Comparison of ENCODE assay signal across 8 cellular contexts in genomic region chr5:157571357-157571827, GRCh38. TPM values are rescaled to one million over a fixed set of nuclear protein-coding genes. Genes with fewer than 3 reads are reported as not detected.
DNase-seq lines count a peak whose midpoint lies in the region; ATAC-seq and TF ChIP-seq lines count a peak whose summit lies in the region.

No MANE protein-coding gene starts in this region.

- no peak for TF ChIP-seq CTCF in GM12864 (IDR thresholded peaks at IDR 0.05; ENCODE audit: low read depth, low read length, missing control alignments)
- TF ChIP-seq CTCF in upper lobe of left lung (IDR thresholded peaks at IDR 0.05): no peak

- H3K4me1 ChIP-seq in right cardiac atrium (ENCODE audit: control insufficient read depth, insufficient read depth, low read length) (peaks cover 9% of the 10 kb centered on the region), upper lobe of left lung (peaks cover 16 to 40% (median 33%) of the 10 kb centered on the region in 4 donors)

- H3K4me3 ChIP-seq in GM12864 (ENCODE audit: low read depth, low read length) (peak overlapping the region; percentile 22; the same call in 1 of the 2 replicates), right cardiac atrium (ENCODE audit: low read length) (no peak overlapping the region), upper lobe of left lung (peak overlapping the region in 1 of 4 donors; percentile 4)

- peak overlapping the region; percentile 91 for H3K4me3 Mint-ChIP-seq in activated CD4-positive, alpha-beta T cell treated with anti-CD3 and anti-CD28 coated beads, Interleukin-2, amount 10 ng/mL, durations not matched to agents 24 days and 14 days

- H3K4me1 Mint-ChIP-seq in activated CD4-positive, alpha-beta T cell treated with anti-CD3 and anti-CD28 coated beads, Interleukin-2, amount 10 ng/mL, durations not matched to agents 24 days and 14 days: peaks cover 62% of the 10 kb centered on the region

- ATAC-seq in GM21515 (IDR thresholded peaks at IDR 0.05; ENCODE audit: unreplicated experiment): peak; percentile 85
- peak; percentile 22 to 38 for ATAC-seq in right cardiac atrium
- ATAC-seq in upper lobe of left lung (ENCODE audit: low FRiP score in 2 of 2): peak; percentile 37 to 72

- H3K27ac Mint-ChIP-seq in activated CD4-positive, alpha-beta T cell treated with anti-CD3 and anti-CD28 coated beads, Interleukin-2, amount 10 ng/mL, durations not matched to agents 24 days and 14 days: peak overlapping the region; percentile 94

- intact Hi-C loops in activated CD4-positive, alpha-beta T cell treated with anti-CD3 and anti-CD28 coated beads, Interleukin-2, amount 10 ng/mL, durations not matched to agents 24 days and 14 days (cut with micrococcal nuclease): loop anchor here (1.0 to 5.0 kb wide), 5 partner anchors 11 to 146 kb away; partner anchors contain the start of gene C5orf52
- intact Hi-C loops in right cardiac atrium (cut with DNase I): loop anchor here in 2 of 4 donors (10.0 kb wide), 2 partner anchors 47 to 57 kb away; no protein-coding TSS in a partner anchor
- intact Hi-C loops in posterior vena cava (cut with DNase I): loop anchor here (5.0 to 10.0 kb wide), 2 partner anchors 34 to 67 kb away; no protein-coding TSS in a partner anchor

- no peaks in the 10 kb centered on the region for H3K9me3 Mint-ChIP-seq in activated CD4-positive, alpha-beta T cell treated with anti-CD3 and anti-CD28 coated beads, Interleukin-2, amount 10 ng/mL, durations not matched to agents 24 days and 14 days

- TF ChIP-seq POLR2A in upper lobe of left lung (IDR thresholded peaks at IDR 0.05): no peak

- peaks cover 75% of the 10 kb centered on the region for H3K36me3 Mint-ChIP-seq in activated CD4-positive, alpha-beta T cell treated with anti-CD3 and anti-CD28 coated beads, Interleukin-2, amount 10 ng/mL, durations not matched to agents 24 days and 14 days (ENCODE audit: low read depth)

- H3K27me3 Mint-ChIP-seq in activated CD4-positive, alpha-beta T cell treated with anti-CD3 and anti-CD28 coated beads, Interleukin-2, amount 10 ng/mL, durations not matched to agents 24 days and 14 days: no peaks in the 10 kb centered on the region

- peak; percentile 89 for DNase-seq in GM12864 (ENCODE audit: low read depth)
- DNase-seq in HS-27A (ENCODE audit: low read depth): peak; percentile 67
- peak; percentile 83 for DNase-seq in activated CD4-positive, alpha-beta T cell treated with anti-CD3 and anti-CD28 coated beads, Interleukin-2, amount 10 ng/mL, durations not matched to agents 24 days and 14 days
- DNase-seq in right cardiac atrium: peak in 2 of 3 donors; percentile 70 to 76
- peak in 1 of 2 donors; percentile 40 for DNase-seq in upper lobe of left lung
- no peak for DNase-seq in posterior vena cava (ENCODE audit: low spot score)
- DNase-seq in inferior parietal cortex (ENCODE audit: extremely low spot score): no peak

- no peak for TF ChIP-seq EP300 in upper lobe of left lung (IDR thresholded peaks at IDR 0.05)

- H3K9me3 ChIP-seq in right cardiac atrium (ENCODE audit: control insufficient read depth, low read length): no peaks in the 10 kb centered on the region
- H3K9me3 ChIP-seq in upper lobe of left lung: no peaks in the 10 kb centered on the region

- peak overlapping the region; percentile 68 for H3K27ac ChIP-seq in right cardiac atrium (ENCODE audit: low read length)
- peak overlapping the region; percentile 35 to 68 (median 48) for H3K27ac ChIP-seq in upper lobe of left lung

- H3K27me3 ChIP-seq in right cardiac atrium (ENCODE audit: control insufficient read depth, insufficient read depth): no peaks in the 10 kb centered on the region
- H3K27me3 ChIP-seq in upper lobe of left lung: peaks cover 0 to 10% (median 3%) of the 10 kb centered on the region in 4 donors

- H3K36me3 ChIP-seq in upper lobe of left lung: peaks cover 0 to 5% (median 0%) of the 10 kb centered on the region in 4 donors

- WGBS in right cardiac atrium: 22% methylated on average over 6 of the region's 6 CpGs
- WGBS in upper lobe of left lung, 2 donors: 25 to 27% methylated on average over 6 of the region's 6 CpGs

RNA-seq across cellular contexts. Expression of gene ADAM19, which starts 4.2 kb away (rescaled TPM):
- total RNA-seq in activated CD4-positive, alpha-beta T cell treated with anti-CD3 and anti-CD28 coated beads, Interleukin-2, amount 10 ng/mL, durations not matched to agents 24 days and 14 days: 232 TPM in 2 replicates
- total RNA-seq in right cardiac atrium (10 to 100 TPM; 21.7 to 60.2 (median 24.5) TPM), upper lobe of left lung (10 to 100 TPM in 2 of 6 donors, 1 to 10 TPM in 4; 5.5 to 17.0 (median 7.1) TPM), posterior vena cava (10 to 100 TPM; 37.0 to 47.0 TPM)
- polyA plus RNA-seq in right cardiac atrium: 10.5 TPM

Comparison
In these comparisons a context has a peak if more than half of its experiments do, and no peak if none do; other contexts are left out.
1. DNase-seq: peak in GM12864 (single experiment), HS-27A (single experiment), activated CD4-positive, alpha-beta T cell treated with anti-CD3 and anti-CD28 coated beads, Interleukin-2, amount 10 ng/mL, durations not matched to agents 24 days and 14 days (single experiment) and right cardiac atrium (2 of 3); none in posterior vena cava (single experiment) and inferior parietal cortex (single experiment).
2. ATAC-seq: peak in every context shown above with its lines; median percentile 85 in GM21515; 54 in upper lobe of left lung; 30 in right cardiac atrium.